ENCODE assay signal across 8 cellular contexts in genomic region chr6:136921936-136922679, GRCh38. TPM values are rescaled to one million over a fixed set of nuclear protein-coding genes. Genes with fewer than 3 reads are reported as not detected.
A peak's percentile ranks its signal among the peaks of the same experiment; 100 is the strongest.
DNase-seq lines count a peak whose midpoint lies in the region; TF ChIP-seq lines count a peak whose summit lies in the region.

SLC35D3 (plus strand) TSS chr6:136922301; CDS start chr6:136922429, 128 bp downstream.

- no peaks in the 10 kb centered on the region for H3K9me3 ChIP-seq in effector memory CD4-positive, alpha-beta T cell (ENCODE audit: control insufficient read depth, low read length)
- no peaks in the 10 kb centered on the region for H3K9me3 ChIP-seq in mesodermal cell (ENCODE audit: control insufficient read depth, low read length)

- H3K4me3 ChIP-seq in effector memory CD4-positive, alpha-beta T cell (ENCODE audit: insufficient read depth, low read depth, low read length, poor library complexity, severe bottlenecking): peak within 1 kb of the TSS; percentile 58
- H3K4me3 ChIP-seq in mesodermal cell (ENCODE audit: extremely low read depth, insufficient read depth, low read length, poor library complexity, severe bottlenecking) (peak within 1 kb of the TSS; percentile 50), urinary bladder (ENCODE audit: low read depth, low read length) (peak within 1 kb of the TSS; percentile 57)

- no peak for TF ChIP-seq CTCF in GM20000 (IDR thresholded peaks at IDR 0.05; ENCODE audit: extremely low read depth, missing control alignments)

- peak; percentile 59 for DNase-seq in AG08396 (ENCODE audit: low spot score)
- DNase-seq in GM20000 (ENCODE audit: low spot score): peak; percentile 77
- DNase-seq in SW480 (ENCODE audit: low spot score): peak; percentile 22
- DNase-seq in effector memory CD4-positive, alpha-beta T cell: no peak
- no peak for DNase-seq in NCI-H187 treated with DMSO at 0.1 percent for 48 hours (lab: John Stamatoyannopoulos, UW)
- no peak for DNase-seq in effector CD8-positive, alpha-beta T cell (lab: John Stamatoyannopoulos, UW)

- WGBS in mesodermal cell (ENCODE audit: insufficient coverage in 2 of 2), 2 experiments: 0 to 1% methylated on average over 60 to 61 of the region's 86 CpGs
- under 1% methylated on average over 86 of the region's 86 CpGs for WGBS in urinary bladder

- peaks cover 38% of the 10 kb centered on the region for H3K4me1 ChIP-seq in effector memory CD4-positive, alpha-beta T cell (ENCODE audit: control insufficient read depth, insufficient read depth, low read length, poor library complexity, severe bottlenecking)
- H3K4me1 ChIP-seq in mesodermal cell (ENCODE audit: control insufficient read depth, insufficient read depth, low read length, poor library complexity, severe bottlenecking): no peaks in the 10 kb centered on the region
- peaks cover 1% of the 10 kb centered on the region for H3K4me1 ChIP-seq in urinary bladder (ENCODE audit: insufficient read depth)

- H3K27ac ChIP-seq in effector memory CD4-positive, alpha-beta T cell (ENCODE audit: insufficient read depth, low read length, poor library complexity, severe bottlenecking): no peak within 1 kb of the TSS
- H3K27ac ChIP-seq in mesodermal cell (ENCODE audit: low read depth, low read length, severe bottlenecking) (no peak within 1 kb of the TSS), urinary bladder (ENCODE audit: low read depth) (no peak within 1 kb of the TSS)

- H3K27me3 ChIP-seq in effector memory CD4-positive, alpha-beta T cell (replicated peaks; ENCODE audit: control insufficient read depth, insufficient read depth, low read length, poor library complexity, severe bottlenecking): peaks cover 39% of the 10 kb centered on the region

- no peaks in the 10 kb centered on the region for H3K36me3 ChIP-seq in effector memory CD4-positive, alpha-beta T cell (ENCODE audit: control insufficient read depth, insufficient read depth, low read length)
- no peaks in the 10 kb centered on the region for H3K36me3 ChIP-seq in mesodermal cell (ENCODE audit: control insufficient read depth, insufficient read depth, low read length)
- H3K36me3 ChIP-seq in urinary bladder (ENCODE audit: insufficient read depth): no peaks in the 10 kb centered on the region

RNA-seq across cellular contexts. Expression of gene SLC35D3, which starts in this region (rescaled TPM):
- 0.48 TPM for polyA plus RNA-seq in mesodermal cell (2013, experiment 1 of 2)
- polyA plus RNA-seq in mesodermal cell (2013, experiment 2 of 2): 0.51 TPM
- total RNA-seq in urinary bladder: 0.16 TPM
- polyA plus RNA-seq in urinary bladder: 0.09 TPM

Comparison
In these comparisons a context has a peak if more than half of its experiments do, and no peak if none do; other contexts are left out.
1. DNase-seq: peak in AG08396 (single experiment), GM20000 (single experiment) and SW480 (single experiment); none in effector memory CD4-positive, alpha-beta T cell (0 of 3), NCI-H187 treated with DMSO at 0.1 percent for 48 hours (single experiment) and effector CD8-positive, alpha-beta T cell (single experiment).
2. Peak in every context shown above with its lines, with median percentiles within 50 percentile points of each other: H3K4me3 ChIP-seq.